ENCODE assay signal across 8 cellular contexts in genomic region chr7:18610331-18610948, GRCh38.
DNase-seq lines count a peak whose midpoint lies in the region; TF ChIP-seq lines count a peak whose summit lies in the region.

No MANE protein-coding gene starts in this region.

- no peak overlapping the region for H2BK12ac ChIP-seq in mesenchymal stem cell (ENCODE audit: low read length in 2 of 2)

- no peak overlapping the region for H2AFZ ChIP-seq in mesenchymal stem cell (ENCODE audit: low read depth, low read length)

- 51% methylated on average over 8 of the region's 8 CpGs for WGBS in mesenchymal stem cell

- no peak overlapping the region for H4K8ac ChIP-seq in mesenchymal stem cell (ENCODE audit: low read length)

- H3K36me3 ChIP-seq in mesenchymal stem cell (ENCODE audit: control insufficient read depth in 1 of 2, insufficient read depth in 2 of 2, low read depth in 1 of 2, low read length in 2 of 2), result peaks cover 3 to 4% of the 10 kb centered on the region in 2 experiments

- in situ Hi-C loops in GM13976 (cut with MboI; ENCODE audit: low sequenced_read_pairs, unreplicated experiment), result no loop called here
- in situ Hi-C loops in astrocyte of the cerebellum (cut with HindIII; ENCODE audit: low sequenced_read_pairs), result no loop called here

- H3K4me3 Mint-ChIP-seq in activated T-cell treated with anti-CD3 and anti-CD28 coated beads, Interleukin-2, amount 50 U/mL, for 24 hours, result no peak overlapping the region

- H3K4ac ChIP-seq in mesenchymal stem cell (ENCODE audit: low read depth in 1 of 2, low read length in 2 of 2), result no peak overlapping the region

- no peak overlapping the region for H2BK15ac ChIP-seq in mesenchymal stem cell (ENCODE audit: low read depth, poor library complexity, severe bottlenecking)

- H2BK120ac ChIP-seq in mesenchymal stem cell (ENCODE audit: low read depth, low read length), result no peak overlapping the region

- no peaks in the 10 kb centered on the region for H3K36me3 Mint-ChIP-seq in activated T-cell treated with anti-CD3 and anti-CD28 coated beads, Interleukin-2, amount 50 U/mL, for 24 hours (ENCODE audit: low read depth)

- H3K4me3 ChIP-seq in astrocyte of the cerebellum (ENCODE audit: low read depth, low read length), result no peak overlapping the region
- H3K4me3 ChIP-seq in mesenchymal stem cell (ENCODE audit: insufficient read depth in 1 of 2, low read depth in 1 of 2, low read length in 2 of 2), result no peak overlapping the region

- no peaks in the 10 kb centered on the region for H3K27me3 Mint-ChIP-seq in activated T-cell treated with anti-CD3 and anti-CD28 coated beads, Interleukin-2, amount 50 U/mL, for 24 hours

- no peak overlapping the region for H4K91ac ChIP-seq in mesenchymal stem cell (ENCODE audit: low read length)

- no peaks in the 10 kb centered on the region for H3K4me1 Mint-ChIP-seq in activated T-cell treated with anti-CD3 and anti-CD28 coated beads, Interleukin-2, amount 50 U/mL, for 24 hours (ENCODE audit: low read depth)

- intact Hi-C loops in cardiac septum (cut with DNase I), result no loop called here

- no peak overlapping the region for H3K18ac ChIP-seq in mesenchymal stem cell (ENCODE audit: low read depth in 1 of 2, low read length in 2 of 2)

- no peak overlapping the region for H3K14ac ChIP-seq in mesenchymal stem cell (ENCODE audit: low read length in 2 of 2)

- H3K9me3 ChIP-seq in mesenchymal stem cell (ENCODE audit: control insufficient read depth, low read length), result peaks cover 7% of the 10 kb centered on the region

- H3K27me3 ChIP-seq in mesenchymal stem cell (ENCODE audit: control insufficient read depth in 1 of 2, insufficient read depth in 1 of 2, low read length in 2 of 2), result no peaks in the 10 kb centered on the region

- no peak overlapping the region for H3K23ac ChIP-seq in mesenchymal stem cell (ENCODE audit: low read length in 2 of 2)

- H2AK5ac ChIP-seq in mesenchymal stem cell (ENCODE audit: low read length, severe bottlenecking), result no peak overlapping the region

- TF ChIP-seq CTCF in GM13976 (IDR thresholded peaks at IDR 0.05; ENCODE audit: borderline replicate concordance, control extremely low read depth, extremely low read depth, insufficient read depth, missing control alignments), result peak; percentile 19
- TF ChIP-seq CTCF in astrocyte of the cerebellum (IDR thresholded peaks at IDR 0.05; ENCODE audit: low read depth, low read length, missing control alignments), result peak; percentile 43

- H3K79me1 ChIP-seq in mesenchymal stem cell (replicated peaks; ENCODE audit: low read length, poor library complexity, severe bottlenecking), result no peaks in the 10 kb centered on the region

- no peak overlapping the region for H3K9ac ChIP-seq in mesenchymal stem cell (ENCODE audit: low read length)

- DNase-seq in GM13976 (ENCODE audit: low spot score) (peak; percentile 8), HuH-7.5 (ENCODE audit: low spot score) (peak; percentile 10), astrocyte of the cerebellum (ENCODE audit: low read depth) (no peak), mesenchymal stem cell (peak; percentile 35), cardiac septum (ENCODE audit: low spot score) (no peak)
- no peak for DNase-seq in effector CD8-positive, alpha-beta T cell (lab: John Stamatoyannopoulos, UW)
- no peak for DNase-seq in activated T-cell treated with anti-CD3 and anti-CD28 coated beads, Interleukin-2, amount 50 U/mL, for 24 hours
- DNase-seq in activated naive CD4-positive, alpha-beta T cell treated with anti-CD3 and anti-CD28 coated beads, Interleukin-2, amount 50 U/mL, for 16 hours, result no peak

- no peak overlapping the region for H3K27ac ChIP-seq in mesenchymal stem cell (ENCODE audit: low read length, poor library complexity, severe bottlenecking)

- H3K9me3 Mint-ChIP-seq in activated T-cell treated with anti-CD3 and anti-CD28 coated beads, Interleukin-2, amount 50 U/mL, for 24 hours, result peaks cover 2% of the 10 kb centered on the region

- no peak overlapping the region for H3K27ac Mint-ChIP-seq in activated T-cell treated with anti-CD3 and anti-CD28 coated beads, Interleukin-2, amount 50 U/mL, for 24 hours

- H3K4me1 ChIP-seq in mesenchymal stem cell (ENCODE audit: control insufficient read depth, insufficient read depth, low read depth, low read length), result no peaks in the 10 kb centered on the region

- H3K4me2 ChIP-seq in mesenchymal stem cell (ENCODE audit: low read length, poor library complexity, severe bottlenecking), result no peak overlapping the region

- no peak overlapping the region for H2BK5ac ChIP-seq in mesenchymal stem cell (ENCODE audit: low read depth, low read length, poor library complexity, severe bottlenecking)

Comparison
In these comparisons a context has a peak if more than half of its experiments do, and no peak if none do; other contexts are left out.
1. DNase-seq: peak in GM13976 (single experiment), HuH-7.5 (single experiment) and mesenchymal stem cell (single experiment); none in astrocyte of the cerebellum (single experiment), effector CD8-positive, alpha-beta T cell (single experiment), activated T-cell treated with anti-CD3 and anti-CD28 coated beads, Interleukin-2, amount 50 U/mL, for 24 hours (single experiment), activated naive CD4-positive, alpha-beta T cell treated with anti-CD3 and anti-CD28 coated beads, Interleukin-2, amount 50 U/mL, for 16 hours (single experiment) and cardiac septum (single experiment).